18 cellular contexts compared by ENCODE assay signal in the genomic region with DNA sequence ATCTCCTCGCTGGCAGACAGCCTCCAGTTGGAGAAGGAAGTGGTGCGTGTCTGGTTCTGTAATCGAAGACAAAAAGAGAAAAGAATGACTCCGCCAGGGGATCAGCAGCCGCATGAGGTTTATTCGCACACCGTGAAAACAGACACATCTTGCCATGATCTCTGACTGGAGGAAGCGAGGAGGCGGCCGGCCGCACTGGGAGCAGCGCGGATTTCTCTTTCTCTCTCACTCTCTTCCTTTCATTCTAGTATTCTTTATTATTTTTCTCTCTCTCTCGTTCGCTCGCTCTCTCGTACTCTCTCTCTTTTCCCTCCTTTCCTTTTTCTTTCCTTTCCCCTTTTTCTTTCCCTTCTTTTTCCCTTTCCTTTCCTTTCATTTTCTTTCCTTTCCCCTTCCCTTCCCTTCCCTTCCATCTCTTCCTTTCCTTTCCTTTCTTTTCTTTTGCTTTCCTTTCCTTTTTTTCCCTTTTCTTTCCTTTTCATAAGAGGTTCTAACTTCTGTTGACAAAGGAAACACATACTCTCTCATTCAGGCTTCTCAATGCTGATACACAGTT. TPM values are rescaled to one million over a fixed set of nuclear protein-coding genes. Genes with fewer than 3 reads are reported as not detected.
DNase-seq lines count a peak whose midpoint lies in the region; TF ChIP-seq lines count a peak whose summit lies in the region.
"Had no signal": no experiment of that assay in that cellular context is flagged by ENCODE, and none has a peak within 500 bp of the region (broad histone marks: within the 10 kb centered on the region; RNA-seq: fewer than 3 reads in every experiment).

No MANE protein-coding gene starts in this region.

- peaks cover 7% of the 10 kb centered on the region for H3K27me3 Mint-ChIP-seq in endothelial cell (ENCODE audit: unreplicated experiment)

- no peak overlapping the region for H3K4me2 ChIP-seq in osteoblast (ENCODE audit: insufficient read depth, low read length)
- H3K4me2 ChIP-seq: BLaER1 treated with 17β-estradiol and CSF1 and Interleukin-3, amounts not matched to agents 10 nM and 100 nM had no signal

- no peak for TF ChIP-seq CTCF in endothelial cell (IDR thresholded peaks at IDR 0.05; ENCODE audit: unreplicated experiment)
- no peak for TF ChIP-seq CTCF in osteoblast (IDR thresholded peaks at IDR 0.05; ENCODE audit: extremely low read depth, low read depth, low read length)

- H3K9me3 Mint-ChIP-seq in endothelial cell (ENCODE audit: unreplicated experiment) = no peaks in the 10 kb centered on the region
- H3K9me3 Mint-ChIP-seq: stimulated activated naive CD8-positive, alpha-beta T cell treated with anti-CD3 and anti-CD28 coated beads, Interleukin-15, Interleukin-2, amounts not matched to agents 100 ng/mL and 50 ng/mL, for 24 hours had no signal

- no peaks in the 10 kb centered on the region for H4K20me1 ChIP-seq in osteoblast (ENCODE audit: insufficient read depth, low read length)

- H3K4me3 Mint-ChIP-seq in endothelial cell (ENCODE audit: unreplicated experiment) = peak overlapping the region; percentile 74
- H3K4me3 Mint-ChIP-seq: stimulated activated naive CD8-positive, alpha-beta T cell treated with anti-CD3 and anti-CD28 coated beads, Interleukin-15, Interleukin-2, amounts not matched to agents 100 ng/mL and 50 ng/mL, for 24 hours had no signal

- H3K36me3 Mint-ChIP-seq in endothelial cell (ENCODE audit: low read depth, unreplicated experiment) = no peaks in the 10 kb centered on the region

- H3K4me1 Mint-ChIP-seq in endothelial cell (ENCODE audit: unreplicated experiment) = peaks cover 12% of the 10 kb centered on the region
- H3K4me1 Mint-ChIP-seq: immature natural killer cell had no signal

- H3K4me1 ChIP-seq in osteoblast (ENCODE audit: insufficient read depth, low read length) = no peaks in the 10 kb centered on the region
- H3K4me1 ChIP-seq: BLaER1 treated with 17β-estradiol and CSF1 and Interleukin-3, amounts not matched to agents 10 nM and 100 nM had no signal

- peak; percentile 22 for DNase-seq in H4 (ENCODE audit: low spot score)
- DNase-seq in M059J (ENCODE audit: low read depth) = peak; percentile 1
- no peak for DNase-seq in endothelial cell (ENCODE audit: low spot score)
- DNase-seq in osteoblast (ENCODE audit: insufficient read length, low spot score, missing footprints) = peak; percentile 11
- DNase-seq in SIG-M5 (lab: John Stamatoyannopoulos, UW) = no peak
- no peak for DNase-seq in activated naive CD4-positive, alpha-beta T cell (lab: John Stamatoyannopoulos, UW)
- DNase-seq in NCI-H146 treated with DMSO at 0.1 percent for 48 hours (lab: John Stamatoyannopoulos, UW; ENCODE audit: unreplicated experiment) = no peak
- DNase-seq: activated CD4-positive, alpha-beta T cell treated with anti-CD3 and anti-CD28 coated beads, Interleukin-2, amount 50 U/mL, for 4 hours; activated effector memory CD4-positive, alpha-beta T cell treated with Interleukin-2 at 50 U/mL for 16 hours; foreskin fibroblast; GOT3; immature natural killer cell; MV-4-11; T1000 had no signal

- no peaks in the 10 kb centered on the region for H3K79me2 ChIP-seq in osteoblast (ENCODE audit: insufficient read depth, low read length)

- H3K27ac Mint-ChIP-seq in endothelial cell (ENCODE audit: unreplicated experiment) = no peak overlapping the region
- H3K27ac Mint-ChIP-seq: immature natural killer cell; stimulated activated naive CD8-positive, alpha-beta T cell treated with anti-CD3 and anti-CD28 coated beads, Interleukin-15, Interleukin-2, amounts not matched to agents 100 ng/mL and 50 ng/mL, for 24 hours had no signal

- H3K4me3 ChIP-seq in osteoblast (ENCODE audit: insufficient read depth, low read length) = no peak overlapping the region
- H3K4me3 ChIP-seq: BLaER1 treated with 17β-estradiol and CSF1 and Interleukin-3, amounts not matched to agents 10 nM and 100 nM had no signal

- H3K27ac ChIP-seq in osteoblast (ENCODE audit: low read depth, low read length) = no peak overlapping the region
- H3K27ac ChIP-seq: BLaER1 treated with 17β-estradiol and CSF1 and Interleukin-3, amounts not matched to agents 10 nM and 100 nM; cardiac muscle cell had no signal

- no peak overlapping the region for H2AFZ ChIP-seq in osteoblast (ENCODE audit: low read length)

- no peaks in the 10 kb centered on the region for H3K27me3 ChIP-seq in osteoblast (ENCODE audit: insufficient read depth, low read length)

- no peaks in the 10 kb centered on the region for H3K36me3 ChIP-seq in osteoblast (ENCODE audit: insufficient read depth, low read length)
- H3K36me3 ChIP-seq: BLaER1 treated with 17β-estradiol and CSF1 and Interleukin-3, amounts not matched to agents 10 nM and 100 nM; cardiac muscle cell had no signal

- H3K9me3 ChIP-seq in osteoblast (ENCODE audit: low read depth, low read length) = no peaks in the 10 kb centered on the region

RNA-seq across cellular contexts. Expression of a gene that starts 1.2 kb away (rescaled TPM):
- 0.79 and 0.82 TPM in 2 replicates for total RNA-seq in H4 (2014; rRNA removed; shearing (Covaris generic))
- not detected in 2 replicates for total RNA-seq in M059J (2014; rRNA removed; shearing (Covaris generic))
- total RNA-seq in endothelial cell (ENCODE audit: unreplicated experiment) (not detected), osteoblast (not detected in 2 replicates)
- total RNA-seq: osteocyte had no signal

Comparison
In these comparisons a context has a peak if more than half of its experiments do, and no peak if none do; other contexts are left out.
1. DNase-seq: peak in H4 (single experiment), M059J (single experiment) and osteoblast (single experiment); none in endothelial cell (single experiment), SIG-M5 (single experiment), activated naive CD4-positive, alpha-beta T cell (0 of 4) and NCI-H146 treated with DMSO at 0.1 percent for 48 hours (single experiment).